Comparison of ENCODE assay signal across 28 cellular contexts in genomic region chr1:116697892-116698595, GRCh38. TPM values are rescaled to one million over a fixed set of nuclear protein-coding genes. Genes with fewer than 3 reads are reported as not detected.
A peak's percentile ranks its signal among the peaks of the same experiment; 100 is the strongest.
DNase-seq lines count a peak whose midpoint lies in the region; FAIRE-seq and TF ChIP-seq lines count a peak whose summit lies in the region.
"Had no signal": no experiment of that assay in that cellular context is flagged by ENCODE, and none has a peak within 500 bp of the region (broad histone marks: within the 10 kb centered on the region; RNA-seq: fewer than 3 reads in every experiment).

No MANE protein-coding gene starts in this region.

- peak overlapping the region; percentile 47 to 97 (median 95) for H3K27ac Mint-ChIP-seq in brain
- H3K27ac Mint-ChIP-seq: activated CD8-positive, alpha-beta T cell treated with anti-CD3 and anti-CD28 coated beads, Interleukin-2, amount 10 ng/mL, durations not matched to agents 7 days and 5 days; activated naive CD8-positive, alpha-beta T cell treated with anti-CD3 and anti-CD28 coated beads, Interleukin-2, amount 10 ng/mL, durations not matched to agents 7 days and 5 days; stimulated activated memory B cell treated with anti-CD40 and anti-IgM and Interleukin-4, amounts not matched to agents 10 μg/mL and 1 μg/mL and 100 μg/mL, for 72 hours had no signal

- peaks cover 5 to 24% (median 8%) of the 10 kb centered on the region in 5 experiments for H3K9me3 Mint-ChIP-seq in brain
- H3K9me3 Mint-ChIP-seq: activated naive CD8-positive, alpha-beta T cell treated with anti-CD3 and anti-CD28 coated beads, Interleukin-2, amount 10 ng/mL, durations not matched to agents 7 days and 5 days had no signal

- no peaks in the 10 kb centered on the region for H3K27me3 Mint-ChIP-seq in brain

- H3K27ac ChIP-seq in keratinocyte (ENCODE audit: control insufficient read depth, insufficient read depth, low read length) (peak overlapping the region; percentile 81), stomach smooth muscle (ENCODE audit: low read length) (peak overlapping the region; percentile 67)
- H3K27ac ChIP-seq: Peyer's patch, testis, uterus had no signal

- TF ChIP-seq CTCF in brain (conservative IDR thresholded peaks at IDR 0.05), result no peak
- no peak for TF ChIP-seq CTCF in keratinocyte (optimal IDR thresholded peaks at IDR 0.05 in 1 of 3, IDR thresholded peaks at IDR 0.05 in 1 of 3, conservative IDR thresholded peaks at IDR 0.05 in 1 of 3; ENCODE audit: extremely low read depth in 1 of 3, insufficient read depth in 2 of 3, low read length in 3 of 3)

- H3K36me3 Mint-ChIP-seq in brain, result no peaks in the 10 kb centered on the region
- H3K36me3 Mint-ChIP-seq: activated naive CD8-positive, alpha-beta T cell treated with anti-CD3 and anti-CD28 coated beads, Interleukin-2, amount 10 ng/mL, durations not matched to agents 7 days and 5 days; CD14-positive monocyte; stimulated activated memory B cell treated with anti-CD40 and anti-IgM and Interleukin-4, amounts not matched to agents 10 μg/mL and 1 μg/mL and 100 μg/mL, for 72 hours had no signal

- H3K4me3 Mint-ChIP-seq in brain, result peak overlapping the region in 3 of 5 experiments; percentile 18 to 73 (median 28)
- H3K4me3 Mint-ChIP-seq: activated CD8-positive, alpha-beta T cell treated with anti-CD3 and anti-CD28 coated beads, Interleukin-2, amount 10 ng/mL, durations not matched to agents 7 days and 5 days; activated naive CD8-positive, alpha-beta T cell treated with anti-CD3 and anti-CD28 coated beads, Interleukin-2, amount 10 ng/mL, durations not matched to agents 7 days and 5 days; CD14-positive monocyte; stimulated activated memory B cell treated with anti-CD40 and anti-IgM and Interleukin-4, amounts not matched to agents 10 μg/mL and 1 μg/mL and 100 μg/mL, for 72 hours had no signal

- H3K4me3 ChIP-seq in keratinocyte (ENCODE audit: control insufficient read depth in 2 of 3, extremely low read depth in 1 of 3, insufficient read depth in 2 of 3, low read depth in 1 of 3, low read length in 3 of 3) (no peak overlapping the region), stomach smooth muscle (ENCODE audit: low read length in 2 of 2) (peak overlapping the region; percentile 29 to 37)
- H3K4me3 ChIP-seq: Peyer's patch, testis, uterus had no signal

- H3K27me3 ChIP-seq in keratinocyte (ENCODE audit: control insufficient read depth, extremely low read depth, insufficient read depth, low read length) (no peaks in the 10 kb centered on the region), stomach smooth muscle (ENCODE audit: control insufficient read depth in 1 of 2, insufficient read depth in 2 of 2, low read length in 2 of 2) (no peaks in the 10 kb centered on the region)
- H3K27me3 ChIP-seq: Peyer's patch, testis, uterus had no signal

- H2AFZ ChIP-seq in keratinocyte (ENCODE audit: control insufficient read depth, low read length), result no peak overlapping the region

- dilution Hi-C loops in keratinocyte (cut with MboI; ENCODE audit: extremely low pct_ligation_motif_present, low sequenced_read_pairs), result no loop called here

- DNase-seq in LHCN-M2 (ENCODE audit: low read depth), result peak; percentile 89
- no peak for DNase-seq in keratinocyte (ENCODE audit: low read depth, low spot score)
- no peak for DNase-seq in NAMALWA (ENCODE audit: low spot score)
- DNase-seq in GOT3 (lab: John Stamatoyannopoulos, UW), result no peak
- no peak for DNase-seq in stimulated activated CD4-positive, alpha-beta T cell treated with anti-CD3 and anti-CD28 coated beads, Interleukin-4, amount 100 ng/mL, for 1 hour
- DNase-seq: activated CD4-positive, alpha-beta T cell treated with anti-CD3 and anti-CD28 coated beads for 1 hour; activated CD8-positive, alpha-beta T cell treated with anti-CD3 and anti-CD28 coated beads, Interleukin-2, amount 10 ng/mL, durations not matched to agents 7 days and 5 days; activated effector memory CD4-positive, alpha-beta T cell treated with Interleukin-2 at 50 U/mL for 16 hours; activated naive CD8-positive, alpha-beta T cell treated with anti-CD3 and anti-CD28 coated beads, Interleukin-2, amount 10 ng/mL, durations not matched to agents 7 days and 5 days; activated T-cell treated with anti-CD3 and anti-CD28 coated beads for 4 hours; effector CD8-positive, alpha-beta T cell; IMR-90; mesenchymal stem cell; NCI-H1436; occipital lobe; Peyer's patch; retina; stimulated activated CD4-positive, alpha-beta T cell treated with anti-CD3 and anti-CD28 coated beads, Interleukin-2, amount 100 ng/mL, for 48 hours; testis; uterus had no signal

- peaks cover 48% of the 10 kb centered on the region for H3K4me1 ChIP-seq in keratinocyte (ENCODE audit: control insufficient read depth, extremely low read depth, insufficient read depth, low read length)
- peaks cover 30% of the 10 kb centered on the region for H3K4me1 ChIP-seq in stomach smooth muscle (ENCODE audit: control insufficient read depth, insufficient read depth, low read length)
- H3K4me1 ChIP-seq: Peyer's patch, testis, uterus had no signal

- H3K9me1 ChIP-seq in keratinocyte (ENCODE audit: control insufficient read depth, extremely low read depth, insufficient read depth, low read length), result no peaks in the 10 kb centered on the region

- no peaks in the 10 kb centered on the region for H3K79me2 ChIP-seq in keratinocyte (ENCODE audit: control insufficient read depth, insufficient read depth, low read length)

- H3K9ac ChIP-seq in keratinocyte (ENCODE audit: control insufficient read depth, extremely low read depth, insufficient read depth, low read length), result no peak overlapping the region
- H3K9ac ChIP-seq in stomach smooth muscle (ENCODE audit: low read length in 2 of 2), result no peak overlapping the region

- peak overlapping the region; percentile 85 for H3K4me2 ChIP-seq in keratinocyte (ENCODE audit: control insufficient read depth, extremely low read depth, insufficient read depth, low read depth, low read length)

- H3K36me3 ChIP-seq in keratinocyte (ENCODE audit: control insufficient read depth in 2 of 2, extremely low read depth in 1 of 2, insufficient read depth in 2 of 2, low read length in 2 of 2) (no peaks in the 10 kb centered on the region), stomach smooth muscle (ENCODE audit: control insufficient read depth in 2 of 2, insufficient read depth in 2 of 2, low read length in 2 of 2) (no peaks in the 10 kb centered on the region)
- H3K36me3 ChIP-seq: Peyer's patch, uterus had no signal

- no peaks in the 10 kb centered on the region for H4K20me1 ChIP-seq in keratinocyte (ENCODE audit: control insufficient read depth, extremely low read depth, insufficient read depth, low read length)

- FAIRE-seq in keratinocyte (lab: Jason Lieb, UNC), result peak; percentile 34
- FAIRE-seq: TTC549 had no signal

- H3K9me3 ChIP-seq in keratinocyte (ENCODE audit: control insufficient read depth, low read depth, low read length) (no peaks in the 10 kb centered on the region), stomach smooth muscle (ENCODE audit: control insufficient read depth in 2 of 2, low read length in 2 of 2) (no peaks in the 10 kb centered on the region)
- H3K9me3 ChIP-seq: Peyer's patch, testis, uterus had no signal

- H3K4me1 Mint-ChIP-seq in brain, result peaks cover 46% of the 10 kb centered on the region
- H3K4me1 Mint-ChIP-seq: activated naive CD8-positive, alpha-beta T cell treated with anti-CD3 and anti-CD28 coated beads, Interleukin-2, amount 10 ng/mL, durations not matched to agents 7 days and 5 days; CD14-positive monocyte; stimulated activated memory B cell treated with anti-CD40 and anti-IgM and Interleukin-4, amounts not matched to agents 10 μg/mL and 1 μg/mL and 100 μg/mL, for 72 hours had no signal

RNA-seq across cellular contexts. Expression of gene IGSF3, which starts 30.5 kb away (rescaled TPM):
- 0.98 and 1.2 TPM in 2 replicates for total RNA-seq in LHCN-M2 (2014; rRNA removed)
- 0.29 TPM for polyA plus RNA-seq in LHCN-M2 (2012)
- 25.4 TPM for polyA plus RNA-seq in brain (ENCODE audit: insufficient read depth, low read depth, low replicate concordance)
- polyA plus RNA-seq in keratinocyte, result 47.4 to 83.3 TPM (median 53.4 TPM) in 3 replicates
- 9.6 TPM for polyA plus RNA-seq in keratinocyte (2011; ENCODE audit: low read depth)
- polyA plus RNA-seq in keratinocyte (2011; cell fraction: cytosol; rRNA removed), result 19.3 and 21.3 TPM in 2 replicates
- polyA plus RNA-seq in keratinocyte (2011; cell fraction: nucleus; rRNA removed), result 158 and 171 TPM in 2 replicates
- polyA plus RNA-seq in keratinocyte (2012; ENCODE audit: low replicate concordance), result 20.1 and 45.5 TPM in 2 replicates
- polyA minus RNA-seq in keratinocyte, result 99.3 to 188 TPM (median 149 TPM) in 3 replicates
- 77.9 TPM for polyA minus RNA-seq in keratinocyte (2011; cell fraction: cytosol; rRNA and poly(A)+ RNA removed)
- polyA minus RNA-seq in keratinocyte (2011; cell fraction: nucleus; rRNA and poly(A)+ RNA removed), result 361 and 389 TPM in 2 replicates

RNA-seq across cellular contexts. Expression of gene CD2, which starts 56.2 kb away (rescaled TPM):
- total RNA-seq in LHCN-M2 (2014; rRNA removed), result not detected in 2 replicates
- not detected for polyA plus RNA-seq in LHCN-M2 (2012)
- polyA plus RNA-seq in brain (ENCODE audit: insufficient read depth, low read depth, low replicate concordance), result 0.27 TPM
- polyA plus RNA-seq in keratinocyte, result not detected in 3 replicates
- polyA plus RNA-seq in keratinocyte (2011; ENCODE audit: low read depth), result not detected
- polyA plus RNA-seq in keratinocyte (2011; cell fraction: cytosol; rRNA removed), result not detected in 2 replicates
- polyA plus RNA-seq in keratinocyte (2011; cell fraction: nucleus; rRNA removed), result not detected in 2 replicates
- polyA plus RNA-seq in keratinocyte (2012; ENCODE audit: low replicate concordance), result not detected in 2 replicates
- not detected in 3 replicates for polyA minus RNA-seq in keratinocyte
- not detected for polyA minus RNA-seq in keratinocyte (2011; cell fraction: cytosol; rRNA and poly(A)+ RNA removed)
- not detected in 2 replicates for polyA minus RNA-seq in keratinocyte (2011; cell fraction: nucleus; rRNA and poly(A)+ RNA removed)
- total RNA-seq: IMR-90, myocyte, NCI-H460, occipital lobe, SK-MEL-5 had no signal
- polyA plus RNA-seq: IMR-90 had no signal

Comparison
In these comparisons a context has a peak if more than half of its experiments do, and no peak if none do; other contexts are left out.
1. H3K4me3 ChIP-seq: peak in stomach smooth muscle (2 of 2); none in keratinocyte (0 of 3).